Comparison of ENCODE assay signal across 34 cellular contexts in genomic region chr14:34466691-34467090, GRCh38.
"Had no signal": no experiment of that assay in that cellular context is flagged by ENCODE, and none has a peak within 500 bp of the region (broad histone marks: within the 10 kb centered on the region; RNA-seq: fewer than 3 reads in every experiment).

No MANE protein-coding gene starts in this region.

- ATAC-seq: left colon; left lung; lower lobe of right lung; natural killer cell; right cardiac atrium; stimulated activated effector memory CD8-positive, alpha-beta T cell treated with anti-CD3 and anti-CD28 coated beads, Interleukin-12 subunit alpha, Interleukin-12 subunit beta, amount 100 ng/mL, for 72 hours; upper lobe of right lung had no signal

- H3K4me3 Mint-ChIP-seq: immature natural killer cell; mesothelial cell of epicardium; naive B cell; natural killer cell; nephron progenitor cell; neural progenitor cell; stimulated activated effector memory CD8-positive, alpha-beta T cell treated with anti-CD3 and anti-CD28 coated beads, Interleukin-12 subunit alpha, Interleukin-12 subunit beta, amount 100 ng/mL, for 72 hours; stimulated activated naive CD8-positive, alpha-beta T cell treated with anti-CD3 and anti-CD28 coated beads, Interleukin-15, Interleukin-2, amounts not matched to agents 100 ng/mL and 50 ng/mL, for 24 hours had no signal

- H3K9ac ChIP-seq: neural progenitor cell had no signal

- H3K4me1 Mint-ChIP-seq: stimulated activated effector memory CD8-positive, alpha-beta T cell treated with anti-CD3 and anti-CD28 coated beads, Interleukin-12 subunit alpha, Interleukin-12 subunit beta, amount 100 ng/mL, for 72 hours had no signal

- H3K36me3 ChIP-seq: left lung, lower lobe of right lung, neural progenitor cell, neutrophil, ovary, prostate gland, sigmoid colon, spleen, suprapubic skin, thoracic aorta, tibial artery, upper lobe of right lung had no signal

- H3K27ac Mint-ChIP-seq: immature natural killer cell; mesothelial cell of epicardium; natural killer cell; nephron progenitor cell; neural progenitor cell; stimulated activated effector memory CD8-positive, alpha-beta T cell treated with anti-CD3 and anti-CD28 coated beads, Interleukin-12 subunit alpha, Interleukin-12 subunit beta, amount 100 ng/mL, for 72 hours; stimulated activated naive CD8-positive, alpha-beta T cell treated with anti-CD3 and anti-CD28 coated beads, Interleukin-15, Interleukin-2, amounts not matched to agents 100 ng/mL and 50 ng/mL, for 24 hours had no signal

- H3K4me2 ChIP-seq: neural progenitor cell had no signal

- H3K27ac ChIP-seq: left lung, lower lobe of right lung, neural progenitor cell, neutrophil, ovary, prostate gland, sigmoid colon, suprapubic skin, thoracic aorta, tibial artery, upper lobe of right lung had no signal

- H3K27me3 ChIP-seq: left lung, neural progenitor cell, neutrophil, ovary, sigmoid colon, spleen, suprapubic skin, tibial artery, upper lobe of right lung had no signal

- H3K9me3 ChIP-seq: left lung, lower lobe of right lung, neutrophil, ovary, prostate gland, sigmoid colon, spleen, suprapubic skin, thoracic aorta, tibial artery, upper lobe of right lung had no signal

- H3K36me3 Mint-ChIP-seq: immature natural killer cell; mesothelial cell of epicardium; naive B cell; natural killer cell; neural progenitor cell; stimulated activated effector memory CD8-positive, alpha-beta T cell treated with anti-CD3 and anti-CD28 coated beads, Interleukin-12 subunit alpha, Interleukin-12 subunit beta, amount 100 ng/mL, for 72 hours had no signal

- H3K4me3 ChIP-seq: left lung, lower lobe of right lung, neural progenitor cell, ovary, prostate gland, sigmoid colon, spleen, suprapubic skin, thoracic aorta, tibial artery, upper lobe of right lung had no signal

- H3K9me3 Mint-ChIP-seq: immature natural killer cell; mesothelial cell of epicardium; naive B cell; natural killer cell; nephron progenitor cell; neural progenitor cell; stimulated activated effector memory CD8-positive, alpha-beta T cell treated with anti-CD3 and anti-CD28 coated beads, Interleukin-12 subunit alpha, Interleukin-12 subunit beta, amount 100 ng/mL, for 72 hours; stimulated activated naive CD8-positive, alpha-beta T cell treated with anti-CD3 and anti-CD28 coated beads, Interleukin-15, Interleukin-2, amounts not matched to agents 100 ng/mL and 50 ng/mL, for 24 hours had no signal

- H3K4me1 ChIP-seq: prostate gland had no signal

- FAIRE-seq: islet of Langerhans, kidney, small intestine, urothelium cell line had no signal

- H3K27me3 Mint-ChIP-seq: naive B cell; stimulated activated naive CD8-positive, alpha-beta T cell treated with anti-CD3 and anti-CD28 coated beads, Interleukin-15, Interleukin-2, amounts not matched to agents 100 ng/mL and 50 ng/mL, for 24 hours had no signal

- H2AFZ ChIP-seq: neural progenitor cell had no signal

- DNase-seq: hypothalamus; immature natural killer cell; kidney; left colon; left lung; lower lobe of right lung; mammary epithelial cell; mesenchymal stem cell; naive B cell; natural killer cell; nephron progenitor cell; occipital lobe; ovary; posterior cingulate gyrus; retina; right cardiac atrium; sigmoid colon; small intestine; spleen; stimulated activated CD4-positive, alpha-beta T cell treated with anti-CD3 and anti-CD28 coated beads, Interleukin-4, amount 100 ng/mL, for 24 hours; stimulated activated naive CD4-positive, alpha-beta T cell; tibial artery; trophoblast cell; upper lobe of right lung had no signal
